ENCODE assay signal across 23 cellular contexts in the genomic region with DNA sequence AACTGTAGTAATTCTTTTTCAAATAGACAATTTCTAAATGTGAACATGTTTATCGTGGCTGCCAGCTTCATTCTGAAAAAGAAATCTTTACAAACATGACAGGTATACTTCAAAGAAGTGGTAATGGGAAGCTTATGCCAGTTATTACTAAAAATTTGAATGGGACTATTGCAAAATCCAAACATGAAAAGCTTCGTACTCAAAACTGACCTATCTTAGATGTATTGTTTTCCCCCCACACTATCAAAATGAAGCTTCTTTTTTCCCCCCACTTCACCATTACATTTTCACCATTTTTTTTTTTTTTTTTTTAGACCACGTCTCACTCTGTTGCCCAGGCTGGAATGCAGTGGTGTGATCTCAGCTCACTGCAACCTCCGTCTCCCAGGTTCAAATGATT. TPM values are rescaled to one million over a fixed set of nuclear protein-coding genes. Genes with fewer than 3 reads are reported as not detected.
DNase-seq lines count a peak whose midpoint lies in the region; ATAC-seq and TF ChIP-seq lines count a peak whose summit lies in the region.
"Had no signal": no experiment of that assay in that cellular context is flagged by ENCODE, and none has a peak within 500 bp of the region (broad histone marks: within the 10 kb centered on the region; RNA-seq: fewer than 3 reads in every experiment).

No MANE protein-coding gene starts in this region.

- H3K27ac Mint-ChIP-seq in stimulated activated naive CD8-positive, alpha-beta T cell treated with anti-CD3 and anti-CD28 coated beads, Interleukin-15, amount 100 ng/mL, for 72 hours = peak overlapping the region in 1 of 2 donors; percentile 28
- H3K27ac Mint-ChIP-seq: CD4-positive, alpha-beta T cell; CD8-positive, alpha-beta memory T cell; HFFc6 had no signal

- BruUV-seq in OCI-LY7 (replicated peaks; lab: Mats Ljungman, UMichigan) = no TSS peak

- no peaks in the 10 kb centered on the region for H3K9me3 ChIP-seq in OCI-LY7 (ENCODE audit: low read length)
- H3K9me3 ChIP-seq: A549, BE2C, HAP-1 had no signal

- H3K9me2 ChIP-seq in OCI-LY7 (ENCODE audit: insufficient read depth, low read length) = no peaks in the 10 kb centered on the region

- peak overlapping the region; percentile 16 for H3K4me2 ChIP-seq in OCI-LY7 (ENCODE audit: low read length)
- H3K4me2 ChIP-seq: A549; BLaER1 treated with 17β-estradiol and CSF1 and Interleukin-3, amounts not matched to agents 10 nM and 100 nM had no signal

- no peak for TF ChIP-seq CTCF in OCI-LY7 (conservative IDR thresholded peaks at IDR 0.05; ENCODE audit: low read length)

- no peak overlapping the region for H3K4me3 ChIP-seq in OCI-LY7 (ENCODE audit: low read depth, low read length, poor library complexity, severe bottlenecking)
- H3K4me3 ChIP-seq: A549; BLaER1 treated with 17β-estradiol and CSF1 and Interleukin-3, amounts not matched to agents 10 nM and 100 nM; HAP-1 had no signal

- POLR2A ChIA-PET in OCI-LY7 (lab: Charles Lee) = interaction anchor here (0.5 to 2.7 kb wide), 24 partner anchors 9 to 810 kb away, joined by 3 to 14 read pairs (median 4); no protein-coding TSS in a partner anchor

- peaks cover 40% of the 10 kb centered on the region for H3K4me1 Mint-ChIP-seq in stimulated activated naive CD8-positive, alpha-beta T cell treated with anti-CD3 and anti-CD28 coated beads, Interleukin-15, amount 100 ng/mL, for 72 hours

- H3K4me1 ChIP-seq in OCI-LY7 (ENCODE audit: insufficient read depth, low read length, poor library complexity, severe bottlenecking) = peaks cover 20% of the 10 kb centered on the region
- H3K4me1 ChIP-seq: BE2C, HAP-1 had no signal

- peak; percentile 65 for ATAC-seq in stimulated activated naive CD8-positive, alpha-beta T cell treated with anti-CD3 and anti-CD28 coated beads, Interleukin-15, amount 100 ng/mL, for 72 hours
- ATAC-seq in stimulated activated naive CD8-positive, alpha-beta T cell treated with anti-CD3 and anti-CD28 coated beads, Interleukin-15, Interleukin-2, amounts not matched to agents 100 U/mL and 50 U/mL, for 24 hours = no peak
- ATAC-seq in HG02610 (IDR thresholded peaks at IDR 0.05; ENCODE audit: unreplicated experiment) (peak; percentile 33), HG03432 (IDR thresholded peaks at IDR 0.05; ENCODE audit: unreplicated experiment) (no peak)
- ATAC-seq: A549 had no signal

- no peak for DNase-seq in stimulated activated naive CD8-positive, alpha-beta T cell treated with anti-CD3 and anti-CD28 coated beads, Interleukin-15, amount 100 ng/mL, for 72 hours
- no peak for DNase-seq in stimulated activated naive CD8-positive, alpha-beta T cell treated with anti-CD3 and anti-CD28 coated beads, Interleukin-15, Interleukin-2, amounts not matched to agents 100 U/mL and 50 U/mL, for 24 hours
- no peak for DNase-seq in OCI-LY7 (ENCODE audit: low spot score)
- DNase-seq in epidermal melanocyte (ENCODE audit: insufficient read length, low spot score) = no peak
- no peak for DNase-seq in globus pallidus (ENCODE audit: low spot score)
- DNase-seq: 8988T; ACHN; AML-193; BE2C; CD4-positive, alpha-beta T cell; CD8-positive, alpha-beta memory T cell; DMS 273 treated with DMSO at 0.1 percent for 48 hours; DMS79; EL; GDM1; GOT3; HFFc6 had no signal

- no peak overlapping the region for H2AFZ ChIP-seq in OCI-LY7 (ENCODE audit: low read length)

- no peaks in the 10 kb centered on the region for H3K27me3 Mint-ChIP-seq in stimulated activated naive CD8-positive, alpha-beta T cell treated with anti-CD3 and anti-CD28 coated beads, Interleukin-15, amount 100 ng/mL, for 72 hours
- H3K27me3 Mint-ChIP-seq: CD4-positive, alpha-beta T cell; CD8-positive, alpha-beta memory T cell had no signal

- H3K36me3 ChIP-seq in OCI-LY7 (ENCODE audit: insufficient read depth, low read length) = peaks cover 15% of the 10 kb centered on the region
- H3K36me3 ChIP-seq: BE2C; BLaER1 treated with 17β-estradiol and CSF1 and Interleukin-3, amounts not matched to agents 10 nM and 100 nM; HAP-1 had no signal

- CTCF ChIA-PET in OCI-LY7 (lab: Charles Lee; ENCODE audit: unreplicated experiment) = interaction anchor here (0.6 to 1.2 kb wide), 2 partner anchors 14 to 38 kb away, joined by 3 to 4 read pairs; no protein-coding TSS in a partner anchor

- H3K4me3 Mint-ChIP-seq in stimulated activated naive CD8-positive, alpha-beta T cell treated with anti-CD3 and anti-CD28 coated beads, Interleukin-15, amount 100 ng/mL, for 72 hours = no peak overlapping the region
- H3K4me3 Mint-ChIP-seq: CD14-positive monocyte; CD4-positive, alpha-beta T cell; CD8-positive, alpha-beta memory T cell; HFFc6 had no signal

- intact Hi-C loops in OCI-LY7 (cut with micrococcal nuclease; ENCODE audit: unreplicated experiment) = no loop called here

- no peak overlapping the region for H3K27ac ChIP-seq in OCI-LY7 (ENCODE audit: low read depth, low read length, poor library complexity, severe bottlenecking)
- H3K27ac ChIP-seq: A549; BLaER1 treated with 17β-estradiol and CSF1 and Interleukin-3, amounts not matched to agents 10 nM and 100 nM had no signal

- H4K20me1 ChIP-seq in OCI-LY7 (ENCODE audit: insufficient read depth, low read length) = no peaks in the 10 kb centered on the region
- H4K20me1 ChIP-seq: BLaER1 treated with 17β-estradiol and CSF1 and Interleukin-3, amounts not matched to agents 10 nM and 100 nM had no signal

- peaks cover 57% of the 10 kb centered on the region; the same call in 1 of the 2 replicates for H3K79me2 ChIP-seq in OCI-LY7 (ENCODE audit: insufficient read depth, low read depth, low read length)

- H3K9me3 Mint-ChIP-seq in stimulated activated naive CD8-positive, alpha-beta T cell treated with anti-CD3 and anti-CD28 coated beads, Interleukin-15, amount 100 ng/mL, for 72 hours = peaks cover 0 to 4% of the 10 kb centered on the region in 2 donors
- H3K9me3 Mint-ChIP-seq: CD4-positive, alpha-beta T cell; HFFc6 had no signal

RNA-seq across cellular contexts. Expression of gene SERTAD2, which starts 50.4 kb away (rescaled TPM):
- 10.7 and 11.5 TPM in 2 replicates for total RNA-seq in OCI-LY7 (2014; rRNA removed; shearing (Covaris generic))
- 53.2 and 54.5 TPM in 2 replicates for total RNA-seq in OCI-LY7 (2022)

Comparison
In these comparisons a context has a peak if more than half of its experiments do, and no peak if none do; other contexts are left out.
1. ATAC-seq: peak in stimulated activated naive CD8-positive, alpha-beta T cell treated with anti-CD3 and anti-CD28 coated beads, Interleukin-15, amount 100 ng/mL, for 72 hours (single experiment) and HG02610 (single experiment); none in stimulated activated naive CD8-positive, alpha-beta T cell treated with anti-CD3 and anti-CD28 coated beads, Interleukin-15, Interleukin-2, amounts not matched to agents 100 U/mL and 50 U/mL, for 24 hours (single experiment) and HG03432 (single experiment).